In the genomic region with DNA sequence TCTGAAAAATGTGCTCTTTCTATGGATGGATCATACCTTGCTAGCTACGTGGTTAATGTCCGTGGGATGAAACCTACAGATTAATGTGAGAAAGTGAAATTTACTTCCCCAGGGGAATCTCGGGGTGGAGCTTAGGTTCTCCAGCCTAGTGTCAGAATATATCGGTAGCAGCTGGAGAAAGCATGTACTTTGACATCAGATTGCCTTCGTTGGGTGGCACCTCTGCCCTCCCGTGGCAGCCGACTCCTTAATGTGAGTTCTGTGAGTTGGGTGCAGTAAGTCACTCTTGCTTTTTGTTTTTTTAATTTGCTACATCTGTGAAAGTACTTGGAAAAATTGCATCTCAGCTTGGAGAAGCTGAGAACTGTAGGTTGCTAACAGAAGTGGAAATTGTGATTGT, we compare ENCODE assay signal across 27 cellular contexts. TPM values are rescaled to one million over a fixed set of nuclear protein-coding genes. Genes with fewer than 3 reads are reported as not detected.
DNase-seq lines count a peak whose midpoint lies in the region; ATAC-seq and TF ChIP-seq lines count a peak whose summit lies in the region.
"Had no signal": no experiment of that assay in that cellular context is flagged by ENCODE, and none has a peak within 500 bp of the region (broad histone marks: within the 10 kb centered on the region; RNA-seq: fewer than 3 reads in every experiment).

No MANE protein-coding gene starts in this region.

- no peak overlapping the region for H3K4me3 ChIP-seq in GM23248
- H3K4me3 ChIP-seq in osteoblast (ENCODE audit: insufficient read depth, low read length), result no peak overlapping the region
- H3K4me3 ChIP-seq in transverse colon, result no peak overlapping the region
- H3K4me3 ChIP-seq: prostate gland, skin epidermis had no signal

- H3K9ac ChIP-seq in GM23248, result no peak overlapping the region
- H3K9ac ChIP-seq: SK-N-SH had no signal

- H2AFZ ChIP-seq in GM23248 (no peak overlapping the region), osteoblast (ENCODE audit: low read length) (no peak overlapping the region)

- in situ Hi-C loops in GM23248 (cut with MboI), result no loop called here
- in situ Hi-C loops in transverse colon (cut with MboI; ENCODE audit: low pct_ligation_motif_present in 1 of 4, low pct_unique_long_range_greater_than_20kb in 1 of 4, low sequenced_read_pairs in 3 of 4), result loop anchor here in 3 of 4 donors (5.0 to 10.0 kb wide), 2 partner anchors 65 to 242 kb away; no protein-coding TSS in a partner anchor

- TF ChIP-seq CTCF in osteoblast (IDR thresholded peaks at IDR 0.05; ENCODE audit: extremely low read depth, low read depth, low read length) (no peak), transverse colon (IDR thresholded peaks at IDR 0.05) (no peak)

- H3K9me3 Mint-ChIP-seq in dendritic cell treated with granulocyte-macrophage colony-stimulating factor and Interleukin-4, amounts not matched to agents 40 ng/mL and 50 ng/mL, for 4 days, result no peaks in the 10 kb centered on the region
- H3K9me3 Mint-ChIP-seq: activated B cell treated with CpG ODN at 0.5 μM for 24 hours; activated naive CD8-positive, alpha-beta T cell treated with anti-CD3 and anti-CD28 coated beads for 36 hours; activated T-helper 2 cell treated with anti-CD3 and anti-CD28 coated beads, Interferon-gamma antibody, Interleukin-2, Interleukin-4, amounts not matched to agents 10 μg/mL and 5 μg/mL and 100 μg/mL, durations not matched to agents 14 hours and 24 hours and 36 hours; endodermal cell; nephron progenitor cell; stimulated activated naive CD8-positive, alpha-beta T cell treated with anti-CD3 and anti-CD28 coated beads, Interleukin-15, amount 100 ng/mL, for 72 hours; T-helper 2 cell treated with Interferon-gamma antibody and Interleukin-4, amounts not matched to agents 5 μg/mL and 100 μg/mL, for 36 hours had no signal

- no peak for TF ChIP-seq EP300 in transverse colon (IDR thresholded peaks at IDR 0.05; ENCODE audit: low read depth)

- H3K36me3 ChIP-seq in GM23248 (ENCODE audit: low read depth) (peaks cover 6% of the 10 kb centered on the region), osteoblast (ENCODE audit: insufficient read depth, low read length) (peaks cover 19% of the 10 kb centered on the region), transverse colon (peaks cover 0 to under 1% (median under 1%) of the 10 kb centered on the region in 4 donors)
- H3K36me3 ChIP-seq: prostate gland had no signal

- H3K79me2 ChIP-seq in GM23248 (ENCODE audit: insufficient read depth) (peaks cover 13% of the 10 kb centered on the region), osteoblast (ENCODE audit: insufficient read depth, low read length) (peaks cover 8% of the 10 kb centered on the region)

- H3K4me1 ChIP-seq in GM23248 (ENCODE audit: insufficient read depth) (no peaks in the 10 kb centered on the region), osteoblast (ENCODE audit: insufficient read depth, low read length) (no peaks in the 10 kb centered on the region), transverse colon (peaks cover 6 to 53% (median 34%) of the 10 kb centered on the region in 4 donors)
- H3K4me1 ChIP-seq: prostate gland had no signal

- H3K9me3 ChIP-seq in GM23248 (ENCODE audit: low read depth) (no peaks in the 10 kb centered on the region), osteoblast (ENCODE audit: low read depth, low read length) (no peaks in the 10 kb centered on the region), transverse colon (no peaks in the 10 kb centered on the region)
- H3K9me3 ChIP-seq: prostate gland, SK-N-SH had no signal

- H3K27ac ChIP-seq in GM23248 (no peak overlapping the region), osteoblast (ENCODE audit: low read depth, low read length) (no peak overlapping the region), transverse colon (peak overlapping the region; percentile 15 to 99 (median 97))

- DNase-seq in GM23248 (peak; percentile 13), osteoblast (ENCODE audit: insufficient read length, low spot score, missing footprints) (peak; percentile 60), transverse colon (no peak), SKM-1 (lab: John Stamatoyannopoulos, UW; ENCODE audit: unreplicated experiment) (no peak)
- DNase-seq: activated B cell treated with CpG ODN at 0.5 μM for 24 hours; activated CD4-positive, alpha-beta T cell treated with anti-CD3 and anti-CD28 coated beads, Interleukin-2, amount 50 U/mL, for 4 hours; activated CD8-positive, alpha-beta memory T cell treated with anti-CD3 and anti-CD28 coated beads, Interleukin-2, amount 50 U/mL, for 48 hours; activated naive CD8-positive, alpha-beta T cell treated with anti-CD3 and anti-CD28 coated beads for 36 hours; DMS53; endodermal cell; GDM1; Karpas-422; mesendoderm; MV-4-11; NCI-H2171; NCI-H524; nephron progenitor cell; SK-N-SH; stimulated activated CD4-positive, alpha-beta T cell treated with anti-CD3 and anti-CD28 coated beads, Interleukin-2, amount 100 ng/mL, for 48 hours; stimulated activated naive CD8-positive, alpha-beta T cell treated with anti-CD3 and anti-CD28 coated beads, Interleukin-15, amount 100 ng/mL, for 72 hours had no signal

- H3K9me2 ChIP-seq in GM23248 (ENCODE audit: insufficient read depth), result no peaks in the 10 kb centered on the region
- H3K9me2 ChIP-seq: SK-N-SH had no signal

- H3K4me3 Mint-ChIP-seq in dendritic cell treated with granulocyte-macrophage colony-stimulating factor and Interleukin-4, amounts not matched to agents 40 ng/mL and 50 ng/mL, for 4 days, result no peak overlapping the region
- H3K4me3 Mint-ChIP-seq: activated B cell treated with CpG ODN at 0.5 μM for 24 hours; activated naive CD8-positive, alpha-beta T cell treated with anti-CD3 and anti-CD28 coated beads for 36 hours; endodermal cell; nephron progenitor cell; stimulated activated naive CD8-positive, alpha-beta T cell treated with anti-CD3 and anti-CD28 coated beads, Interleukin-15, amount 100 ng/mL, for 72 hours; T-helper 2 cell treated with Interferon-gamma antibody and Interleukin-4, amounts not matched to agents 5 μg/mL and 100 μg/mL, for 36 hours had no signal

- H3K27me3 ChIP-seq in GM23248 (replicated peaks; ENCODE audit: insufficient read depth) (no peaks in the 10 kb centered on the region), osteoblast (ENCODE audit: insufficient read depth, low read length) (no peaks in the 10 kb centered on the region), transverse colon (no peaks in the 10 kb centered on the region)

- H3K27me3 Mint-ChIP-seq in dendritic cell treated with granulocyte-macrophage colony-stimulating factor and Interleukin-4, amounts not matched to agents 40 ng/mL and 50 ng/mL, for 4 days, result no peaks in the 10 kb centered on the region
- H3K27me3 Mint-ChIP-seq: activated B cell treated with CpG ODN at 0.5 μM for 24 hours had no signal

- peaks cover 15% of the 10 kb centered on the region; the same call in 1 of the 2 replicates for H3F3A ChIP-seq in GM23248 (ENCODE audit: insufficient read depth)

- ATAC-seq in GM21619 (IDR thresholded peaks at IDR 0.05; ENCODE audit: unreplicated experiment), result no peak
- no peak for ATAC-seq in GM21526 (IDR thresholded peaks at IDR 0.05; ENCODE audit: low FRiP score, unreplicated experiment)
- ATAC-seq: stimulated activated naive CD8-positive, alpha-beta T cell treated with anti-CD3 and anti-CD28 coated beads, Interleukin-15, amount 100 ng/mL, for 72 hours had no signal

- peaks cover 80% of the 10 kb centered on the region for H3K36me3 Mint-ChIP-seq in dendritic cell treated with granulocyte-macrophage colony-stimulating factor and Interleukin-4, amounts not matched to agents 40 ng/mL and 50 ng/mL, for 4 days (ENCODE audit: low read depth)

- peak overlapping the region; percentile 20 for H3K27ac Mint-ChIP-seq in dendritic cell treated with granulocyte-macrophage colony-stimulating factor and Interleukin-4, amounts not matched to agents 40 ng/mL and 50 ng/mL, for 4 days
- H3K27ac Mint-ChIP-seq: activated naive CD8-positive, alpha-beta T cell treated with anti-CD3 and anti-CD28 coated beads for 36 hours; activated T-helper 2 cell treated with anti-CD3 and anti-CD28 coated beads, Interferon-gamma antibody, Interleukin-2, Interleukin-4, amounts not matched to agents 10 μg/mL and 5 μg/mL and 100 μg/mL, durations not matched to agents 14 hours and 24 hours and 36 hours; endodermal cell; stimulated activated naive CD8-positive, alpha-beta T cell treated with anti-CD3 and anti-CD28 coated beads, Interleukin-15, amount 100 ng/mL, for 72 hours; T-helper 2 cell treated with Interferon-gamma antibody and Interleukin-4, amounts not matched to agents 5 μg/mL and 100 μg/mL, for 36 hours had no signal

- H4K20me1 ChIP-seq in GM23248 (ENCODE audit: insufficient read depth), result no peaks in the 10 kb centered on the region
- peaks cover 4% of the 10 kb centered on the region for H4K20me1 ChIP-seq in osteoblast (ENCODE audit: insufficient read depth, low read length)

- peaks cover 61% of the 10 kb centered on the region for H3K4me1 Mint-ChIP-seq in dendritic cell treated with granulocyte-macrophage colony-stimulating factor and Interleukin-4, amounts not matched to agents 40 ng/mL and 50 ng/mL, for 4 days (ENCODE audit: low read depth)
- H3K4me1 Mint-ChIP-seq: endodermal cell had no signal

- TF ChIP-seq POLR2A in transverse colon (IDR thresholded peaks at IDR 0.05), result no peak

- 48 to 54% methylated on average over 7 of the region's 7 CpGs for WGBS in GM23248 (ENCODE audit: low coverage in 1 of 2, low lambda C conversion rate in 2 of 2, missing lambda C conversion rate in 2 of 2), 2 experiments
- 48 to 100% methylated on average over 2 to 7 of the region's 7 CpGs for WGBS in transverse colon (ENCODE audit: low coverage in 1 of 2), 2 donors

- intact Hi-C loops in dendritic cell treated with granulocyte-macrophage colony-stimulating factor and Interleukin-4, amounts not matched to agents 40 ng/mL and 50 ng/mL, for 4 days (cut with micrococcal nuclease), result loop anchor here (5.0 kb wide), 1 partner anchor 250 kb away; no protein-coding TSS in a partner anchor
- intact Hi-C loops in transverse colon (cut with DNase I; ENCODE audit: low total_unique reads), result no loop called here

- no peak overlapping the region for H3K4me2 ChIP-seq in GM23248 (ENCODE audit: unreplicated experiment)
- H3K4me2 ChIP-seq in osteoblast (ENCODE audit: insufficient read depth, low read length), result no peak overlapping the region
- H3K4me2 ChIP-seq: SK-N-SH had no signal

RNA-seq across cellular contexts. Expression of a gene that starts 3.5 kb away (rescaled TPM):
- 5.8 and 6.6 TPM in 2 replicates for total RNA-seq in GM23248 (2014; rRNA removed; shearing (Covaris generic))
- polyA plus RNA-seq in GM23248 (2016; fragmentation: Nextera tagmentation; extraction: Ambion mirVana), result 4.8 and 4.9 TPM in 2 replicates
- 6.8 and 8.3 TPM in 2 replicates for total RNA-seq in osteoblast
- 10 to 100 TPM in 2 of 4 donors, 1 to 10 TPM in 2; 6.6 to 17.0 (median 10.5) TPM for total RNA-seq in transverse colon

RNA-seq across cellular contexts. Expression of a gene that starts 33.3 kb away (rescaled TPM):
- 6.1 and 7.1 TPM in 2 replicates for total RNA-seq in GM23248 (2014; rRNA removed; shearing (Covaris generic))
- 2.8 and 3.1 TPM in 2 replicates for polyA plus RNA-seq in GM23248 (2016; fragmentation: Nextera tagmentation; extraction: Ambion mirVana)
- total RNA-seq in osteoblast, result 0.36 and 1.5 TPM in 2 replicates
- 1 to 10 TPM; 1.1 to 7.4 (median 2.0) TPM for total RNA-seq in transverse colon
- total RNA-seq: activated naive CD8-positive, alpha-beta T cell treated with anti-CD3 and anti-CD28 coated beads for 36 hours had no signal

Comparison
In these comparisons a context has a peak if more than half of its experiments do, and no peak if none do; other contexts are left out.
1. DNase-seq: peak in GM23248 (single experiment) and osteoblast (single experiment); none in transverse colon (single experiment) and SKM-1 (single experiment).
2. H3K27ac ChIP-seq: peak in transverse colon (4 of 4); none in GM23248 (single experiment) and osteoblast (single experiment).